In the genomic region with DNA sequence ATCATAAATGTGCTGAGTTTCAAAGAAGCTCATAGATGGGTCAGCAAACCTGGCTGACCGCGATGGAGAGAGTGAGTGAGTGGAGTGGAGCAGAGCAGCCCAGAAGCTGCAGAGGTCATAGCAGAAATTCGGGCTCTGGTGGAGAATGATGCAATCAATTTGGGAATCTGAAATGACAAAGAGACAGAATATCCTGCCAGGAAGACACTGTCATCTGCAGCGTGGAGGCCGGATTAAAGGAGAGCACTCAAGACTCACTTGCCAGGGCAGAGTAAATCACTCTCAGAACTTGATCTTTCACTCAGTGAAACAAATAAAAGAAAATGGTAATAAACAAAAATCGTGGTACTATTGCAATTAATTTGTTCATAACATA, we compare ENCODE assay signal across 14 cellular contexts.
A peak's percentile ranks its signal among the peaks of the same experiment; 100 is the strongest.
DNase-seq lines count a peak whose midpoint lies in the region; ATAC-seq, FAIRE-seq and TF ChIP-seq lines count a peak whose summit lies in the region.
"Had no signal": no experiment of that assay in that cellular context is flagged by ENCODE, and none has a peak within 500 bp of the region (broad histone marks: within the 10 kb centered on the region; RNA-seq: fewer than 3 reads in every experiment).

No MANE protein-coding gene starts in this region.

- H3K36me3 ChIP-seq in IMR-90 (ENCODE audit: control insufficient read depth, insufficient read depth, low read length) (no peaks in the 10 kb centered on the region), astrocyte (ENCODE audit: insufficient read depth, low read length) (no peaks in the 10 kb centered on the region), mesendoderm (ENCODE audit: control insufficient read depth, insufficient read depth, low read length) (no peaks in the 10 kb centered on the region)
- H3K36me3 ChIP-seq: stomach had no signal

- TF ChIP-seq POLR2A in IMR-90 (IDR thresholded peaks at IDR 0.05; ENCODE audit: low read depth, low read length), result no peak

- no peak overlapping the region for H3K9ac ChIP-seq in IMR-90 (ENCODE audit: low read depth, low read length)
- no peak overlapping the region for H3K9ac ChIP-seq in astrocyte (ENCODE audit: low read length)
- no peak overlapping the region for H3K9ac ChIP-seq in mesendoderm (ENCODE audit: low read length)

- TF ChIP-seq RAD21 in IMR-90 (IDR thresholded peaks at IDR 0.05; ENCODE audit: low read length), result no peak

- H3K79me2 ChIP-seq in astrocyte (ENCODE audit: insufficient read depth, low read length) (no peaks in the 10 kb centered on the region), mesendoderm (ENCODE audit: control insufficient read depth, insufficient read depth, low read length) (no peaks in the 10 kb centered on the region)

- H2BK20ac ChIP-seq in IMR-90 (ENCODE audit: low read depth, low read length), result no peak overlapping the region

- no peaks in the 10 kb centered on the region for H3K79me1 ChIP-seq in IMR-90 (ENCODE audit: low read depth in 1 of 2, low read length in 2 of 2)
- H3K79me1 ChIP-seq in mesendoderm (ENCODE audit: low read length), result no peaks in the 10 kb centered on the region

- no peak overlapping the region for H2BK120ac ChIP-seq in IMR-90 (ENCODE audit: low read depth, low read length)
- no peak overlapping the region for H2BK120ac ChIP-seq in mesendoderm (ENCODE audit: low read depth, low read length)

- H3K27me3 ChIP-seq in IMR-90 (ENCODE audit: control insufficient read depth, insufficient read depth, low read length) (peaks cover 4% of the 10 kb centered on the region; the same call in 1 of the 2 replicates), astrocyte (ENCODE audit: insufficient read depth, low read length) (no peaks in the 10 kb centered on the region), mesendoderm (ENCODE audit: insufficient read depth, low read length, poor library complexity) (no peaks in the 10 kb centered on the region)
- H3K27me3 ChIP-seq: stomach had no signal

- H2BK5ac ChIP-seq in IMR-90 (ENCODE audit: low read depth, low read length, poor library complexity, severe bottlenecking) (no peak overlapping the region), mesendoderm (ENCODE audit: low read length) (no peak overlapping the region)

- POLR2A ChIA-PET in IMR-90 (lab: Charles Lee; ENCODE audit: unreplicated experiment), result no interaction called here

- H3K27ac Mint-ChIP-seq in astrocyte (ENCODE audit: unreplicated experiment), result peak overlapping the region; percentile 67
- H3K27ac Mint-ChIP-seq: activated CD8-positive, alpha-beta T cell treated with anti-CD3 and anti-CD28 coated beads, Interleukin-2, amount 10 ng/mL, durations not matched to agents 7 days and 5 days had no signal

- TF ChIP-seq CTCF in IMR-90 (conservative IDR thresholded peaks at IDR 0.05; ENCODE audit: low read depth, low read length), result no peak
- no peak for TF ChIP-seq CTCF in astrocyte (IDR thresholded peaks at IDR 0.05; ENCODE audit: insufficient read depth, low read depth, low read length)

- H3K56ac ChIP-seq in IMR-90 (ENCODE audit: extremely low read depth, insufficient read depth, low read length), result no peak overlapping the region
- peak overlapping the region; percentile 3 for H3K56ac ChIP-seq in mesendoderm (ENCODE audit: low read length)

- peak; percentile 35 for DNase-seq in DMS53 (lab: John Stamatoyannopoulos, UW)
- no peak for DNase-seq in IMR-90
- no peak for DNase-seq in astrocyte (ENCODE audit: low read depth)
- DNase-seq in mesendoderm, result peak; percentile 35
- DNase-seq in GM19240 (ENCODE audit: insufficient read length, low spot score), result no peak
- no peak for DNase-seq in NCI-H2227 treated with DMSO at 0.1 percent for 48 hours (lab: John Stamatoyannopoulos, UW)
- no peak for DNase-seq in COLO829 (ENCODE audit: low spot score)
- DNase-seq: activated CD8-positive, alpha-beta T cell treated with anti-CD3 and anti-CD28 coated beads, Interleukin-2, amount 10 ng/mL, durations not matched to agents 7 days and 5 days; aorta; NK-92 treated with Interleukin-12 subunit alpha and Interleukin-12 subunit beta, amount 100 ng/mL, for 24 hours; SHP77 treated with DMSO at 0.1 percent for 48 hours; stomach had no signal

- H3K9me3 ChIP-seq in IMR-90 (ENCODE audit: control insufficient read depth, insufficient read depth, low read length) (no peaks in the 10 kb centered on the region; the same call in 1 of the 2 replicates), astrocyte (ENCODE audit: insufficient read depth, low read depth, low read length) (no peaks in the 10 kb centered on the region)
- H3K9me3 ChIP-seq: stomach had no signal

- H3K4me3 ChIP-seq in IMR-90 (ENCODE audit: insufficient read depth, low read depth, low read length), result no peak overlapping the region
- no peak overlapping the region for H3K4me3 ChIP-seq in astrocyte (ENCODE audit: insufficient read depth, low read depth, low read length)
- no peak overlapping the region for H3K4me3 ChIP-seq in mesendoderm (ENCODE audit: low read length)
- H3K4me3 ChIP-seq: coronary artery, stomach had no signal

- no peak overlapping the region for H2AK9ac ChIP-seq in IMR-90 (replicated peaks; ENCODE audit: low read depth, low read length, poor library complexity)

- H2AFZ ChIP-seq in IMR-90 (replicated peaks; ENCODE audit: low read length, poor library complexity) (no peak overlapping the region), astrocyte (ENCODE audit: low read depth, low read length) (no peak overlapping the region)

- H3K18ac ChIP-seq in IMR-90 (ENCODE audit: low read depth, low read length), result no peak overlapping the region
- no peak overlapping the region for H3K18ac ChIP-seq in mesendoderm (ENCODE audit: low read length)

- BruUV-seq in IMR-90 (replicated peaks; lab: Mats Ljungman, UMichigan), result no TSS peak

- peaks cover 8% of the 10 kb centered on the region for H3K4me1 Mint-ChIP-seq in astrocyte (ENCODE audit: low read depth, unreplicated experiment)

- H3K9me1 ChIP-seq in IMR-90 (ENCODE audit: insufficient read depth, low read length), result no peaks in the 10 kb centered on the region

- H3K4ac ChIP-seq in IMR-90 (ENCODE audit: low read depth, low read length) (no peak overlapping the region), mesendoderm (ENCODE audit: low read depth, low read length) (no peak overlapping the region)

- in situ Hi-C loops in IMR-90 (cut with MboI; ENCODE audit: low sequenced_read_pairs), result no loop called here

- no peak overlapping the region for H4K8ac ChIP-seq in IMR-90 (ENCODE audit: low read depth in 2 of 2, low read length in 2 of 2)
- H4K8ac ChIP-seq in mesendoderm (ENCODE audit: low read depth, low read length), result no peak overlapping the region

- no peak overlapping the region for H3K14ac ChIP-seq in IMR-90 (replicated peaks; ENCODE audit: low read depth, low read length)

- H3K23ac ChIP-seq in IMR-90 (ENCODE audit: low read depth, low read length) (no peak overlapping the region), mesendoderm (ENCODE audit: low read length) (no peak overlapping the region)

- H4K20me1 ChIP-seq in IMR-90 (ENCODE audit: insufficient read depth, low read length) (no peaks in the 10 kb centered on the region), astrocyte (ENCODE audit: insufficient read depth, low read length) (no peaks in the 10 kb centered on the region)

- ATAC-seq in IMR-90 (ENCODE audit: low read depth) (no peak), GM21528 (IDR thresholded peaks at IDR 0.05; ENCODE audit: low FRiP score, unreplicated experiment) (no peak)
- ATAC-seq: activated CD8-positive, alpha-beta T cell treated with anti-CD3 and anti-CD28 coated beads, Interleukin-2, amount 10 ng/mL, durations not matched to agents 7 days and 5 days had no signal

- no peaks in the 10 kb centered on the region for H3K4me1 ChIP-seq in IMR-90 (ENCODE audit: control insufficient read depth, insufficient read depth, low read length)
- no peaks in the 10 kb centered on the region for H3K4me1 ChIP-seq in astrocyte (ENCODE audit: insufficient read depth, low read length)
- H3K4me1 ChIP-seq in mesendoderm (ENCODE audit: control insufficient read depth, low read depth, low read length), result no peaks in the 10 kb centered on the region
- H3K4me1 ChIP-seq: stomach had no signal

- FAIRE-seq in astrocyte (lab: Jason Lieb, UNC), result no peak

- H3K36me3 Mint-ChIP-seq in astrocyte (ENCODE audit: low read depth, unreplicated experiment), result no peaks in the 10 kb centered on the region

- H4K5ac ChIP-seq in IMR-90 (ENCODE audit: low read depth, low read length) (no peak overlapping the region), mesendoderm (ENCODE audit: low read length) (no peak overlapping the region)

- H3K27me3 Mint-ChIP-seq in astrocyte (ENCODE audit: low read depth, unreplicated experiment), result peaks cover 2% of the 10 kb centered on the region

- dilution Hi-C loops in IMR-90 (cut with HindIII; ENCODE audit: low sequenced_read_pairs, unreplicated experiment), result no loop called here

- H4K91ac ChIP-seq in IMR-90 (ENCODE audit: insufficient read depth, low read depth, low read length), result no peak overlapping the region

- H3K4me2 ChIP-seq in IMR-90 (ENCODE audit: low read depth, low read length) (no peak overlapping the region), astrocyte (ENCODE audit: low read length) (no peak overlapping the region), mesendoderm (ENCODE audit: low read length) (no peak overlapping the region)

- H2BK15ac ChIP-seq in IMR-90 (ENCODE audit: low read depth, low read length), result no peak overlapping the region
- H2BK15ac ChIP-seq in mesendoderm (replicated peaks; ENCODE audit: low read depth), result no peak overlapping the region

- WGBS in IMR-90 (ENCODE audit: extremely low coverage in 2 of 2, insufficient read length in 1 of 2), 2 experiments, result no CpG with 5 or more reads among the region's 6 CpGs
- WGBS in mesendoderm (ENCODE audit: extremely low coverage, insufficient coverage, low lambda C conversion rate), result 100% methylated on average over 1 of the region's 6 CpGs

- H3K4me3 Mint-ChIP-seq in astrocyte (ENCODE audit: unreplicated experiment), result no peak overlapping the region
- H3K4me3 Mint-ChIP-seq: activated CD8-positive, alpha-beta T cell treated with anti-CD3 and anti-CD28 coated beads, Interleukin-2, amount 10 ng/mL, durations not matched to agents 7 days and 5 days had no signal

- CTCF ChIA-PET in IMR-90 (lab: Yijun Ruan, JAX), result no interaction called here

- H2AK5ac ChIP-seq in IMR-90 (ENCODE audit: low read depth, low read length) (no peak overlapping the region), mesendoderm (ENCODE audit: low read length) (no peak overlapping the region)

- H3K9me3 Mint-ChIP-seq in astrocyte (ENCODE audit: unreplicated experiment), result no peaks in the 10 kb centered on the region

- H3K27ac ChIP-seq in IMR-90 (ENCODE audit: insufficient read depth, low read length), result no peak overlapping the region
- no peak overlapping the region for H3K27ac ChIP-seq in astrocyte (ENCODE audit: low read depth, low read length)
- H3K27ac ChIP-seq in mesendoderm (ENCODE audit: low read depth, low read length), result no peak overlapping the region
- H3K27ac ChIP-seq: coronary artery, stomach had no signal

- intact Hi-C loops in IMR-90 (cut with micrococcal nuclease), result no loop called here

Comparison
In these comparisons a context has a peak if more than half of its experiments do, and no peak if none do; other contexts are left out.
1. DNase-seq: peak in DMS53 (single experiment) and mesendoderm (single experiment); none in IMR-90 (single experiment), astrocyte (single experiment), GM19240 (single experiment), NCI-H2227 treated with DMSO at 0.1 percent for 48 hours (single experiment) and COLO829 (single experiment).